Comparison of ENCODE assay signal across 28 cellular contexts in genomic region chr10:112908507-112908906, GRCh38.
"Had no signal": no experiment of that assay in that cellular context is flagged by ENCODE, and none has a peak within 500 bp of the region (broad histone marks: within the 10 kb centered on the region; RNA-seq: fewer than 3 reads in every experiment).

No MANE protein-coding gene starts in this region.

- FAIRE-seq: astrocyte, endothelial cell of umbilical vein had no signal

- H3K9me3 ChIP-seq: esophagus squamous epithelium, gastroesophageal sphincter, heart right ventricle had no signal

- H3K4me3 ChIP-seq: coronary artery, esophagus squamous epithelium, gastroesophageal sphincter, heart right ventricle had no signal

- H3K27ac ChIP-seq: brain microvascular endothelial cell, coronary artery, epithelial cell of prostate, esophagus squamous epithelium, gastroesophageal sphincter, heart right ventricle had no signal

- H3K4me1 ChIP-seq: gastroesophageal sphincter had no signal

- ATAC-seq: activated T-cell treated with anti-CD3 and anti-CD28 coated beads, Interleukin-2, amount 50 U/mL, for 4 hours; activated T-helper 17 cell treated with anti-CD3 and anti-CD28 coated beads, Interleukin-2, amount 50 U/mL, for 72 hours; effector memory CD8-positive, alpha-beta T cell; gastroesophageal sphincter; heart right ventricle; T-helper 17 cell had no signal

- H3K27me3 ChIP-seq: brain microvascular endothelial cell, esophagus squamous epithelium, gastroesophageal sphincter, heart right ventricle had no signal

- DNase-seq: activated CD4-positive, alpha-beta memory T cell treated with anti-CD3 and anti-CD28 coated beads, Interleukin-2, amount 10 ng/mL, durations not matched to agents 7 days and 5 days; activated CD4-positive, alpha-beta T cell treated with anti-CD3 and anti-CD28 coated beads for 1 hour; activated CD4-positive, alpha-beta T cell treated with anti-CD3 and anti-CD28 coated beads for 4 hours; activated CD4-positive, alpha-beta T cell treated with anti-CD3 and anti-CD28 coated beads, Interleukin-2, amount 10 ng/mL, durations not matched to agents 7 days and 5 days; activated CD4-positive, alpha-beta T cell treated with anti-CD3 and anti-CD28 coated beads, Interleukin-2, amount 50 U/mL, for 4 hours; activated effector memory CD4-positive, alpha-beta T cell treated with Interleukin-2 at 50 U/mL for 16 hours; activated gamma-delta T cell treated with Interleukin-2 at 50 U/mL for 16 hours; activated naive CD4-positive, alpha-beta T cell treated with anti-CD3 and anti-CD28 coated beads, Interleukin-2, amount 50 U/mL, for 16 hours; activated naive CD4-positive, alpha-beta T cell treated with Interleukin-2 at 50 U/mL for 16 hours; activated T-cell treated with anti-CD3 and anti-CD28 coated beads, Interleukin-2, amount 50 U/mL, for 4 hours; amniotic stem cell; anterior cingulate cortex; brain microvascular endothelial cell; dermis blood vessel endothelial cell; effector CD4-positive, alpha-beta T cell; effector memory CD8-positive, alpha-beta T cell; esophagus squamous epithelium; foreskin melanocyte; heart right ventricle; T-helper 1 cell; T-helper 17 cell; T1000 had no signal

- H3K36me3 ChIP-seq: brain microvascular endothelial cell, esophagus squamous epithelium, gastroesophageal sphincter, heart right ventricle had no signal
